In the genomic region with DNA sequence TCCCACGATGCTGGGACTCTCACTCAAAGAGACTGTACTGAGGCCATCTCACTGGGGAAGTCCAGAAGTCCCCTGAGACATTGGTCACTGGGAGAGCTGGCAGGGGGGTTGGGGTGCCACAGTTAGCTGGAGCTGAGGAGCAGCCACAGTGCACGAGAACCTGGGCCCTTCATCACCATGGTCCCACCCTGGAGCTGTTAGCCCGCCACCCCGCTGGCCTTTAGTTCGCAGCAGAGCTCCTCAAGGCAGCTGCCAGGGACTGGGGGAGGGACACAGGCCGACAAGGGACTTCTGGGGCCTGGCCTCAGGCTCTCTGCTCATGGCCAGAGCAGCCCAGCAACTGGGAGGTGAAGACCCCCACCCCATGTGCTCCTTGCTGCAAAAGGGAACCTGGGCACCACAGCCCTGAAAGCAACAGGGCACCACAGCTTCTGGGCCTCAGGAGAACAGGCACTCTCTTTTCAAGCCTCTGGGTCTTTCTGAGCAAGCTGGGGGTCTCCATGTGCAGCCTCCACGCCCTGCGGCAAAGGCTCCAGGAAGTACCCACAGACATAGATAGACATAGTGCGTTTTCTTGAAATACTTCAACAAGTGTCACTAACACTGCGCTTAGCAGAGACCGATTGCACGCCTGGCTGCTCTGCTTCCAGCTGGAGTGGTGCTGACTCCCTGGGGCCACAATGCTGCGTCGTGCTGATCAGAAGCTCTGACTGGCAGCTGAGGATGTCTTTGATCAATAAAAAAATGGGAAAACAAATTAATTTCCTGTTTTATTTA, we compare ENCODE assay signal across 1 cellular context.
TF ChIP-seq lines count a peak whose summit lies in the region.

No MANE protein-coding gene starts in this region.

TF ChIP-seq in GM12878, 131 proteins besides CTCF, POLR2A, EP300 and RAD21 (continued from another document):
- TF ChIP-seq, protein P1, sequence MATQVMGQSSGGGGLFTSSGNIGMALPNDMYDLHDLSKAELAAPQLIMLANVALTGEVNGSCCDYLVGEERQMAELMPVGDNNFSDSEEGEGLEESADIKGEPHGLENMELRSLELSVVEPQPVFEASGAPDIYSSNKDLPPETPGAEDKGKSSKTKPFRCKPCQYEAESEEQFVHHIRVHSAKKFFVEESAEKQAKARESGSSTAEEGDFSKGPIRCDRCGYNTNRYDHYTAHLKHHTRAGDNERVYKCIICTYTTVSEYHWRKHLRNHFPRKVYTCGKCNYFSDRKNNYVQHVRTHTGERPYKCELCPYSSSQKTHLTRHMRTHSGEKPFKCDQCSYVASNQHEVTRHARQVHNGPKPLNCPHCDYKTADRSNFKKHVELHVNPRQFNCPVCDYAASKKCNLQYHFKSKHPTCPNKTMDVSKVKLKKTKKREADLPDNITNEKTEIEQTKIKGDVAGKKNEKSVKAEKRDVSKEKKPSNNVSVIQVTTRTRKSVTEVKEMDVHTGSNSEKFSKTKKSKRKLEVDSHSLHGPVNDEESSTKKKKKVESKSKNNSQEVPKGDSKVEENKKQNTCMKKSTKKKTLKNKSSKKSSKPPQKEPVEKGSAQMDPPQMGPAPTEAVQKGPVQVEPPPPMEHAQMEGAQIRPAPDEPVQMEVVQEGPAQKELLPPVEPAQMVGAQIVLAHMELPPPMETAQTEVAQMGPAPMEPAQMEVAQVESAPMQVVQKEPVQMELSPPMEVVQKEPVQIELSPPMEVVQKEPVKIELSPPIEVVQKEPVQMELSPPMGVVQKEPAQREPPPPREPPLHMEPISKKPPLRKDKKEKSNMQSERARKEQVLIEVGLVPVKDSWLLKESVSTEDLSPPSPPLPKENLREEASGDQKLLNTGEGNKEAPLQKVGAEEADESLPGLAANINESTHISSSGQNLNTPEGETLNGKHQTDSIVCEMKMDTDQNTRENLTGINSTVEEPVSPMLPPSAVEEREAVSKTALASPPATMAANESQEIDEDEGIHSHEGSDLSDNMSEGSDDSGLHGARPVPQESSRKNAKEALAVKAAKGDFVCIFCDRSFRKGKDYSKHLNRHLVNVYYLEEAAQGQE (IDR thresholded peaks at IDR 0.05; ENCODE audit: low read depth, low read length): no peak
